ENCODE assay signal across 15 cellular contexts in genomic region chr22:40231618-40232313, GRCh38.
"Had no signal": no experiment of that assay in that cellular context is flagged by ENCODE, and none has a peak within 500 bp of the region (broad histone marks: within the 10 kb centered on the region; RNA-seq: fewer than 3 reads in every experiment).

No MANE protein-coding gene starts in this region.

- H3K9me3 Mint-ChIP-seq: activated naive CD4-positive, alpha-beta T cell treated with anti-CD3 and anti-CD28 coated beads, Interleukin-2, amount 10 ng/mL, durations not matched to agents 7 days and 5 days; activated T-helper 17 cell treated with anti-CD3 and anti-CD28 coated beads, Interleukin-2, amount 50 U/mL, for 72 hours; dendritic cell treated with granulocyte-macrophage colony-stimulating factor and Interleukin-4, amounts not matched to agents 40 ng/mL and 50 ng/mL, for 4 days; immature natural killer cell; natural killer cell treated with Interleukin-12 subunit alpha and Interleukin-12 subunit beta and Interleukin-15 and Interleukin-18, amount 100 ng/mL, for 72 hours; T-cell had no signal

- H3K4me3 Mint-ChIP-seq: activated CD8-positive, alpha-beta T cell treated with anti-CD3 and anti-CD28 coated beads, Interleukin-2, amount 10 ng/mL, durations not matched to agents 7 days and 5 days; activated naive CD4-positive, alpha-beta T cell treated with anti-CD3 and anti-CD28 coated beads, Interleukin-2, amount 10 ng/mL, durations not matched to agents 7 days and 5 days; activated T-helper 17 cell treated with anti-CD3 and anti-CD28 coated beads, Interleukin-2, amount 50 U/mL, for 72 hours; dendritic cell treated with granulocyte-macrophage colony-stimulating factor and Interleukin-4, amounts not matched to agents 40 ng/mL and 50 ng/mL, for 4 days; immature natural killer cell; natural killer cell treated with Interleukin-12 subunit alpha and Interleukin-12 subunit beta and Interleukin-15 and Interleukin-18, amount 100 ng/mL, for 72 hours; T-cell had no signal

- H3K27ac ChIP-seq: ovary, transverse colon, WERI-Rb-1 had no signal

- H3K9me3 ChIP-seq: ovary, transverse colon had no signal

- H3K36me3 ChIP-seq: ovary had no signal

- H3K4me1 ChIP-seq: transverse colon had no signal

- H3K27me3 ChIP-seq: ovary, transverse colon had no signal

- H3K27me3 Mint-ChIP-seq: activated naive CD4-positive, alpha-beta T cell treated with anti-CD3 and anti-CD28 coated beads, Interleukin-2, amount 10 ng/mL, durations not matched to agents 7 days and 5 days; activated T-helper 17 cell treated with anti-CD3 and anti-CD28 coated beads, Interleukin-2, amount 50 U/mL, for 72 hours; dendritic cell treated with granulocyte-macrophage colony-stimulating factor and Interleukin-4, amounts not matched to agents 40 ng/mL and 50 ng/mL, for 4 days; natural killer cell treated with Interleukin-12 subunit alpha and Interleukin-12 subunit beta and Interleukin-15 and Interleukin-18, amount 100 ng/mL, for 72 hours; T-cell had no signal

- DNase-seq: activated CD4-positive, alpha-beta T cell treated with anti-CD3 and anti-CD28 coated beads for 48 hours; activated CD8-positive, alpha-beta memory T cell treated with anti-CD3 and anti-CD28 coated beads, Interleukin-2, amount 50 U/mL, for 48 hours; activated CD8-positive, alpha-beta T cell treated with anti-CD3 and anti-CD28 coated beads, Interleukin-2, amount 10 ng/mL, durations not matched to agents 7 days and 5 days; activated naive CD4-positive, alpha-beta T cell treated with anti-CD3 and anti-CD28 coated beads, Interleukin-2, amount 10 ng/mL, durations not matched to agents 7 days and 5 days; cerebellar nuclear complex; immature natural killer cell; left colon; ovary; small intestine; T-cell; transverse colon; WERI-Rb-1 had no signal

- H3K4me3 ChIP-seq: ovary, transverse colon had no signal

- H3K27ac Mint-ChIP-seq: activated CD8-positive, alpha-beta T cell treated with anti-CD3 and anti-CD28 coated beads, Interleukin-2, amount 10 ng/mL, durations not matched to agents 7 days and 5 days; activated naive CD4-positive, alpha-beta T cell treated with anti-CD3 and anti-CD28 coated beads, Interleukin-2, amount 10 ng/mL, durations not matched to agents 7 days and 5 days; activated T-helper 17 cell treated with anti-CD3 and anti-CD28 coated beads, Interleukin-2, amount 50 U/mL, for 72 hours; dendritic cell treated with granulocyte-macrophage colony-stimulating factor and Interleukin-4, amounts not matched to agents 40 ng/mL and 50 ng/mL, for 4 days; natural killer cell treated with Interleukin-12 subunit alpha and Interleukin-12 subunit beta and Interleukin-15 and Interleukin-18, amount 100 ng/mL, for 72 hours had no signal

- ATAC-seq: activated CD8-positive, alpha-beta T cell treated with anti-CD3 and anti-CD28 coated beads, Interleukin-2, amount 10 ng/mL, durations not matched to agents 7 days and 5 days; activated T-helper 17 cell treated with anti-CD3 and anti-CD28 coated beads, Interleukin-2, amount 50 U/mL, for 72 hours; left colon; natural killer cell treated with Interleukin-12 subunit alpha and Interleukin-12 subunit beta and Interleukin-15 and Interleukin-18, amount 100 ng/mL, for 72 hours; T-cell had no signal
